10 cellular contexts compared by ENCODE assay signal in genomic region chr1:221069178-221069903, GRCh38.
DNase-seq lines count a peak whose midpoint lies in the region; ATAC-seq lines count a peak whose summit lies in the region.
"Had no signal": no experiment of that assay in that cellular context is flagged by ENCODE, and none has a peak within 500 bp of the region (broad histone marks: within the 10 kb centered on the region; RNA-seq: fewer than 3 reads in every experiment).

No MANE protein-coding gene starts in this region.

- DNase-seq in AML-193 (lab: John Stamatoyannopoulos, UW) (peak; percentile 87 to 89), SKM-1 treated with dmso at 0.1 percent for 144 hours (lab: John Stamatoyannopoulos, UW; ENCODE audit: unreplicated experiment) (peak; percentile 96), NCI-H187 (lab: John Stamatoyannopoulos, UW) (no peak), head of caudate nucleus (no peak), dermis blood vessel endothelial cell (no peak), 8988T (no peak)
- DNase-seq: IMR-90; stimulated activated naive CD4-positive, alpha-beta T cell treated with Interleukin-2 at 50 U/mL for 16 hours had no signal

- intact Hi-C loops in head of caudate nucleus (cut with DNase I), result no loop called here

- ATAC-seq in GM19324 (IDR thresholded peaks at IDR 0.05; ENCODE audit: low FRiP score, unreplicated experiment) (peak; percentile 90), HG03064 (IDR thresholded peaks at IDR 0.05; ENCODE audit: low read depth, unreplicated experiment) (peak; percentile 94)

Comparison
In these comparisons a context has a peak if more than half of its experiments do, and no peak if none do; other contexts are left out.
1. DNase-seq: peak in AML-193 (2 of 2) and SKM-1 treated with dmso at 0.1 percent for 144 hours (single experiment); none in NCI-H187 (0 of 2), head of caudate nucleus (0 of 42), dermis blood vessel endothelial cell (single experiment) and 8988T (single experiment).